33 cellular contexts compared by ENCODE assay signal in genomic region chr3:185382154-185382553, GRCh38.
"Had no signal": no experiment of that assay in that cellular context is flagged by ENCODE, and none has a peak within 500 bp of the region (broad histone marks: within the 10 kb centered on the region; RNA-seq: fewer than 3 reads in every experiment).

No MANE protein-coding gene starts in this region.

- H3K4me1 Mint-ChIP-seq: activated B cell treated with CpG ODN at 0.5 μM for 24 hours; activated naive CD4-positive, alpha-beta T cell treated with anti-CD3 and anti-CD28 coated beads, Interleukin-2, amount 50 U/mL, for 24 hours; activated naive CD8-positive, alpha-beta T cell treated with anti-CD3 and anti-CD28 coated beads for 36 hours; activated naive CD8-positive, alpha-beta T cell treated with anti-CD3 and anti-CD28 coated beads, Interleukin-2, amount 50 U/mL, for 24 hours; T-helper 17 cell had no signal

- H3K9me3 Mint-ChIP-seq: activated CD8-positive, alpha-beta T cell treated with anti-CD3 and anti-CD28 coated beads for 36 hours; activated naive CD4-positive, alpha-beta T cell treated with anti-CD3 and anti-CD28 coated beads, Interleukin-2, amount 50 U/mL, for 24 hours; activated T-cell treated with anti-CD3 and anti-CD28 coated beads, Interleukin-2, amount 50 U/mL, for 4 hours; activated T-helper 2 cell treated with anti-CD3 and anti-CD28 coated beads, Interferon-gamma antibody, Interleukin-2, Interleukin-4, amounts not matched to agents 10 μg/mL and 5 μg/mL and 100 μg/mL, durations not matched to agents 14 hours and 24 hours and 36 hours; T-helper 2 cell treated with Interferon-gamma antibody and Interleukin-4, amounts not matched to agents 5 μg/mL and 100 μg/mL, for 36 hours had no signal

- H3K27ac ChIP-seq: adrenal gland, body of pancreas, colonic mucosa, epithelial cell of prostate, esophagus squamous epithelium, gastroesophageal sphincter, heart right ventricle, WERI-Rb-1 had no signal

- ATAC-seq: activated CD4-positive, CD25-positive, alpha-beta regulatory T cell treated with anti-CD3 and anti-CD28 coated beads, Interleukin-2, amount 50 U/mL, for 24 hours; activated CD8-positive, alpha-beta T cell treated with anti-CD3 and anti-CD28 coated beads for 36 hours; activated naive CD8-positive, alpha-beta T cell treated with anti-CD3 and anti-CD28 coated beads, Interleukin-2, amount 50 U/mL, for 24 hours; activated T-cell treated with anti-CD3 and anti-CD28 coated beads, Interleukin-2, amount 50 U/mL, for 4 hours; body of pancreas; gastroesophageal sphincter; heart right ventricle; T-helper 17 cell had no signal

- FAIRE-seq: endometrium, endothelial cell of umbilical vein had no signal

- H3K36me3 Mint-ChIP-seq: activated naive CD8-positive, alpha-beta T cell treated with anti-CD3 and anti-CD28 coated beads for 36 hours had no signal

- H3K4me3 Mint-ChIP-seq: activated B cell treated with CpG ODN at 0.5 μM for 24 hours; activated CD8-positive, alpha-beta T cell treated with anti-CD3 and anti-CD28 coated beads for 36 hours; activated naive CD4-positive, alpha-beta T cell treated with anti-CD3 and anti-CD28 coated beads for 36 hours; activated naive CD4-positive, alpha-beta T cell treated with anti-CD3 and anti-CD28 coated beads, Interleukin-2, amount 50 U/mL, for 24 hours; activated naive CD8-positive, alpha-beta T cell treated with anti-CD3 and anti-CD28 coated beads for 36 hours; activated naive CD8-positive, alpha-beta T cell treated with anti-CD3 and anti-CD28 coated beads, Interleukin-2, amount 50 U/mL, for 24 hours; activated T-cell treated with anti-CD3 and anti-CD28 coated beads, Interleukin-2, amount 50 U/mL, for 4 hours; T-helper 17 cell; T-helper 2 cell treated with Interferon-gamma antibody and Interleukin-4, amounts not matched to agents 5 μg/mL and 100 μg/mL, for 36 hours had no signal

- H3K4me1 ChIP-seq: colonic mucosa, esophagus squamous epithelium, gastroesophageal sphincter, heart right ventricle had no signal

- H3K9me3 ChIP-seq: adrenal gland, body of pancreas, colonic mucosa, esophagus squamous epithelium, gastroesophageal sphincter, heart right ventricle had no signal

- H3K4me3 ChIP-seq: adrenal gland, body of pancreas, colonic mucosa, esophagus squamous epithelium, gastroesophageal sphincter, heart right ventricle had no signal

- DNase-seq: activated B cell treated with CpG ODN at 0.5 μM for 24 hours; activated CD4-positive, alpha-beta T cell treated with anti-CD3 and anti-CD28 coated beads for 48 hours; activated CD4-positive, alpha-beta T cell treated with anti-CD3 and anti-CD28 coated beads, Interleukin-2, amount 50 U/mL, for 1 hour; activated CD4-positive, alpha-beta T cell treated with anti-CD3 and anti-CD28 coated beads, Interleukin-2, amount 50 U/mL, for 48 hours; activated CD8-positive, alpha-beta memory T cell treated with anti-CD3 and anti-CD28 coated beads for 24 hours; activated CD8-positive, alpha-beta T cell treated with anti-CD3 and anti-CD28 coated beads for 36 hours; activated effector memory CD4-positive, alpha-beta T cell treated with anti-CD3 and anti-CD28 coated beads, Interleukin-2, amount 50 U/mL, for 16 hours; activated naive CD4-positive, alpha-beta T cell treated with anti-CD3 and anti-CD28 coated beads for 36 hours; activated naive CD8-positive, alpha-beta T cell treated with anti-CD3 and anti-CD28 coated beads for 36 hours; activated naive CD8-positive, alpha-beta T cell treated with anti-CD3 and anti-CD28 coated beads, Interleukin-2, amount 50 U/mL, for 24 hours; activated T-cell treated with anti-CD3 and anti-CD28 coated beads, Interleukin-2, amount 50 U/mL, for 4 hours; adrenal gland; amygdala; aorta; body of pancreas; central memory CD4-positive, alpha-beta T cell; cerebellar nuclear complex; colonic mucosa; effector CD8-positive, alpha-beta T cell; esophagus squamous epithelium; foreskin melanocyte; heart right ventricle; T-helper 17 cell; T1000; WERI-Rb-1 had no signal

- H3K36me3 ChIP-seq: adrenal gland, colonic mucosa, esophagus squamous epithelium, gastroesophageal sphincter, heart right ventricle, WERI-Rb-1 had no signal

- H3K27ac Mint-ChIP-seq: activated B cell treated with CpG ODN at 0.5 μM for 24 hours; activated CD8-positive, alpha-beta T cell treated with anti-CD3 and anti-CD28 coated beads for 36 hours; activated naive CD4-positive, alpha-beta T cell treated with anti-CD3 and anti-CD28 coated beads for 36 hours; activated naive CD4-positive, alpha-beta T cell treated with anti-CD3 and anti-CD28 coated beads, Interleukin-2, amount 50 U/mL, for 24 hours; activated naive CD8-positive, alpha-beta T cell treated with anti-CD3 and anti-CD28 coated beads for 36 hours; activated naive CD8-positive, alpha-beta T cell treated with anti-CD3 and anti-CD28 coated beads, Interleukin-2, amount 50 U/mL, for 24 hours; activated T-helper 2 cell treated with anti-CD3 and anti-CD28 coated beads, Interferon-gamma antibody, Interleukin-2, Interleukin-4, amounts not matched to agents 10 μg/mL and 5 μg/mL and 100 μg/mL, durations not matched to agents 14 hours and 24 hours and 36 hours; T-helper 17 cell; T-helper 2 cell treated with Interferon-gamma antibody and Interleukin-4, amounts not matched to agents 5 μg/mL and 100 μg/mL, for 36 hours had no signal

- H3K27me3 ChIP-seq: adrenal gland, body of pancreas, colonic mucosa, esophagus squamous epithelium, gastroesophageal sphincter, heart right ventricle had no signal
